ENCODE assay signal across 1 cellular context in the genomic region with DNA sequence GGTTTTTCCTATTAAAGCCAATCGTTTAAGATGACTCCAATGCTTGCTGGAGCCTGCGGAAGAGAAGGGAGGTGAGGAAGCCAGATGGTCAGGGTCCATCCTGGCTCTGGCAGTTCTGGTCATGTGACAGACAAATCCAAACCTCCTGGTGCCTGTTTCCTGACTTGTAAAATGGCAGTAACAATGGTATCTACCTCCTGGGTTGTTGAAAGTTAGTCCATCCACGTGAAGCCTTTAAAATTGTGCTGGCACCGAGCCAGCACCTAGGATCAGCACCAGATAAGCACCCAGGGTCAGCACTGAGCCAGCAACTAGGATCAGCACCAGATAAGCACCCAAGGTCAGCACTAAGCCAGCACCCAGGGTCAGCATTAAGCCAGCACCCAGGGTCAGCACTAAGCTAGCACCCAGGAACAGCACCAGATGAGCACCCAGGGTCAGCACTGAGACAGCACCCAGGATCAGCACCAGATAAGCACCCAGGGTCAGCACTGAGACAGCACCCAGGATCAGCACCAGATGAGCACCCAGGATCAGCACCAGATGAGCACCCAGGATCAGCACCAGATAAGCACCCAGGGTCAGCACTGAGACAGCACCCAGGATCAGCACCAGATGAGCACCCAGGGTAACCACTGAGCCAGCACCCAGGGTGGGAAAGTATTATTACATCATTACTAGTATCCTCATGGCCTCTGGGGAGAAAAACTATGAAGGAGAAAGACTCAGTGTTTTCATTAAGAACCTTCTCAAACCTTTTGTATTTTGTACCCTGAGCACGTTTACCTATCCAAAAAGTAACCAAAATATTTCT.
TF ChIP-seq lines count a peak whose summit lies in the region.

No MANE protein-coding gene starts in this region.

TF ChIP-seq in HEK293, 187 proteins besides CTCF, POLR2A, EP300 and RAD21 (continued from another document):
- TF ChIP-seq, protein P1, sequence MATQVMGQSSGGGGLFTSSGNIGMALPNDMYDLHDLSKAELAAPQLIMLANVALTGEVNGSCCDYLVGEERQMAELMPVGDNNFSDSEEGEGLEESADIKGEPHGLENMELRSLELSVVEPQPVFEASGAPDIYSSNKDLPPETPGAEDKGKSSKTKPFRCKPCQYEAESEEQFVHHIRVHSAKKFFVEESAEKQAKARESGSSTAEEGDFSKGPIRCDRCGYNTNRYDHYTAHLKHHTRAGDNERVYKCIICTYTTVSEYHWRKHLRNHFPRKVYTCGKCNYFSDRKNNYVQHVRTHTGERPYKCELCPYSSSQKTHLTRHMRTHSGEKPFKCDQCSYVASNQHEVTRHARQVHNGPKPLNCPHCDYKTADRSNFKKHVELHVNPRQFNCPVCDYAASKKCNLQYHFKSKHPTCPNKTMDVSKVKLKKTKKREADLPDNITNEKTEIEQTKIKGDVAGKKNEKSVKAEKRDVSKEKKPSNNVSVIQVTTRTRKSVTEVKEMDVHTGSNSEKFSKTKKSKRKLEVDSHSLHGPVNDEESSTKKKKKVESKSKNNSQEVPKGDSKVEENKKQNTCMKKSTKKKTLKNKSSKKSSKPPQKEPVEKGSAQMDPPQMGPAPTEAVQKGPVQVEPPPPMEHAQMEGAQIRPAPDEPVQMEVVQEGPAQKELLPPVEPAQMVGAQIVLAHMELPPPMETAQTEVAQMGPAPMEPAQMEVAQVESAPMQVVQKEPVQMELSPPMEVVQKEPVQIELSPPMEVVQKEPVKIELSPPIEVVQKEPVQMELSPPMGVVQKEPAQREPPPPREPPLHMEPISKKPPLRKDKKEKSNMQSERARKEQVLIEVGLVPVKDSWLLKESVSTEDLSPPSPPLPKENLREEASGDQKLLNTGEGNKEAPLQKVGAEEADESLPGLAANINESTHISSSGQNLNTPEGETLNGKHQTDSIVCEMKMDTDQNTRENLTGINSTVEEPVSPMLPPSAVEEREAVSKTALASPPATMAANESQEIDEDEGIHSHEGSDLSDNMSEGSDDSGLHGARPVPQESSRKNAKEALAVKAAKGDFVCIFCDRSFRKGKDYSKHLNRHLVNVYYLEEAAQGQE (tag by site-specific recombination; IDR thresholded peaks at IDR 0.05) = 0 out of 2 replicates have a peak, but pooled peaks have one; percentile 30
- TF ChIP-seq SCRT1 (tag by site-specific recombination; IDR thresholded peaks at IDR 0.05; ENCODE audit: borderline replicate concordance) (no peak), ZNF548 (tag by site-specific recombination; IDR thresholded peaks at IDR 0.05) (no peak), GLI2 (tag by site-specific recombination; IDR thresholded peaks at IDR 0.05; ENCODE audit: borderline replicate concordance, low read depth) (no peak), KLF1 (tag by site-specific recombination; IDR thresholded peaks at IDR 0.05) (no peak), ZBTB20 (tag by site-specific recombination; IDR thresholded peaks at IDR 0.05) (no peak), GLIS1 (tag by site-specific recombination; IDR thresholded peaks at IDR 0.05) (peak; percentile 90), ZNF311 (tag by site-specific recombination; IDR thresholded peaks at IDR 0.05; ENCODE audit: borderline replicate concordance) (no peak), ZNF561 (tag by site-specific recombination; IDR thresholded peaks at IDR 0.05; ENCODE audit: borderline replicate concordance) (0 out of 2 replicates have a peak, but pooled peaks have one; percentile 28), ZNF544 (tag by site-specific recombination; IDR thresholded peaks at IDR 0.05) (peak; percentile 66; the same call in 1 of the 2 replicates), ZIC2 (tag by site-specific recombination; IDR thresholded peaks at IDR 0.05) (peak; percentile 50), MEIS1 (CRISPR knock-in tag; IDR thresholded peaks at IDR 0.05; ENCODE audit: borderline replicate concordance) (no peak), MZF1 (tag by site-specific recombination; IDR thresholded peaks at IDR 0.05; ENCODE audit: borderline replicate concordance) (no peak), KLF10 (tag by site-specific recombination; IDR thresholded peaks at IDR 0.05) (no peak), ZFP69B (tag by site-specific recombination; IDR thresholded peaks at IDR 0.05) (no peak)
